ENCODE assay signal across 9 cellular contexts in genomic region chr1:231899046-231899445, GRCh38.
"Had no signal": no experiment of that assay in that cellular context is flagged by ENCODE, and none has a peak within 500 bp of the region (broad histone marks: within the 10 kb centered on the region; RNA-seq: fewer than 3 reads in every experiment).

No MANE protein-coding gene starts in this region.

- H3K27ac Mint-ChIP-seq: H9, HFFc6 had no signal

- H3K27ac ChIP-seq: GM23248, HL-60 had no signal

- H3K4me3 ChIP-seq: GM23248, K562 had no signal

- FAIRE-seq: H54, K562 had no signal

- ATAC-seq: K562 had no signal

- H3K4me3 Mint-ChIP-seq: H9, HFFc6 had no signal

- H3K9ac ChIP-seq: GM23248 had no signal

- H2AFZ ChIP-seq: GM23248 had no signal

- DNase-seq: GM23248, GOT3, H9, HCEC 1CT, HFFc6, IMR-90 had no signal
